ENCODE assay signal across 8 cellular contexts in the genomic region with DNA sequence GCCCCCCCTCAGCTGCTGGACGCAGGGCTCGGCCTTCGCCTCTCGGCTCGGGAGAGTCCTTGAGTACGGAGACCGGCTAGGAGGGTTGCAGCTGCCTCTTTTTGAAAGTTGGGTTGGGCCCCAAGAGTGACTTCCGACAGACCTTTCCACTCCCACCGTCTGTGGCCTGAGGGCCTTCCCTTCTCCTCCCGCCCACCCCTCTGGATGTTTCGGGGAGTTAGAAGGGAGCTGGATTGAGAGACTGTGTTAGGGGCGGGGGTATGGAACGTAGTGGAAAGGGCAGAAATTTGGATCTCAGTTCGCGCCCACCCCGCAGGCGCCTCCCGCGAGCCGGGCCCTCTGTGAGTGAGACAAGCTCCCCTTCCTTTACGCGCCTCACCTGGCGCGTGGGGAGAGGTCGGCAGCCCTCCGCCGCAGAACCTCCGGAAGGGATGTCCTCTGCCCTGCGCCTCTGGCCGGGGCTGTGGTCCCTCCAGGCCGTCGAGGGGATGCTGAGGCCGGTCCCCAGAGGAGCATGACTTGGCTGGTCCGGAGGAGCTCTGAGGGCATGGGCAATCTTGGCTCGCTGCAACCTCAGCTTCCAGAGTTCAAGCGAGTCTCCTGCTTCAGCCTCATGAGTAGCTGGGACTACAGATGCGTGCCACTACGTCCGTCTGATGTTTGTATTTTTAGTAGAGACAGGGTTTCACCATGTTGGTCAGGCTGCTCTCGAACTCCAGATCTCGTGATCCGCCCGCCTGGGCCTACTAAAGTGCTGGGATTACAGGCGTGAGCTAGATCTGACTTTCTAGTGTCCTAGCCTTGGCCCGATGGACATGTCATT. TPM values are rescaled to one million over a fixed set of nuclear protein-coding genes. Genes with fewer than 3 reads are reported as not detected.
DNase-seq lines count a peak whose midpoint lies in the region; ATAC-seq and TF ChIP-seq lines count a peak whose summit lies in the region.

No MANE protein-coding gene starts in this region.

- ATAC-seq in GM19467 (IDR thresholded peaks at IDR 0.05; ENCODE audit: unreplicated experiment), result peak; percentile 18

- H3K9me3 ChIP-seq in CD4-positive, alpha-beta memory T cell (ENCODE audit: control insufficient read depth in 1 of 2, low read length in 2 of 2), result no peaks in the 10 kb centered on the region
- no peaks in the 10 kb centered on the region for H3K9me3 ChIP-seq in endodermal cell (ENCODE audit: control insufficient read depth, low read length)
- H3K9me3 ChIP-seq in muscle layer of duodenum (ENCODE audit: control insufficient read depth in 1 of 2, low read length in 2 of 2), result no peaks in the 10 kb centered on the region

- no peaks in the 10 kb centered on the region for H3K27me3 ChIP-seq in CD4-positive, alpha-beta memory T cell (ENCODE audit: insufficient read depth, low read length)
- H3K27me3 ChIP-seq in endodermal cell (ENCODE audit: control insufficient read depth, insufficient read depth, low read length, poor library complexity, severe bottlenecking), result no peaks in the 10 kb centered on the region
- no peaks in the 10 kb centered on the region for H3K27me3 ChIP-seq in muscle layer of duodenum (ENCODE audit: low read depth, low read length)

- no peaks in the 10 kb centered on the region for H3K27me3 Mint-ChIP-seq in CD4-positive, alpha-beta memory T cell
- peaks cover 27% of the 10 kb centered on the region for H3K27me3 Mint-ChIP-seq in endodermal cell (ENCODE audit: insufficient read depth)

- H3K27ac ChIP-seq in CD4-positive, alpha-beta memory T cell (ENCODE audit: low read depth, low read length), result peak overlapping the region; percentile 93
- H3K27ac ChIP-seq in endodermal cell (ENCODE audit: low read depth, low read length) (peak overlapping the region; percentile 82), muscle layer of duodenum (ENCODE audit: low read length) (peak overlapping the region; percentile 92), substantia nigra (ENCODE audit: low read depth, low read length, poor library complexity, severe bottlenecking) (peak overlapping the region; percentile 100)

- H3K9me3 Mint-ChIP-seq in CD4-positive, alpha-beta memory T cell, result no peaks in the 10 kb centered on the region
- H3K9me3 Mint-ChIP-seq in endodermal cell, result no peaks in the 10 kb centered on the region

- peak overlapping the region; percentile 88 to 98 (median 96) for H3K27ac Mint-ChIP-seq in CD4-positive, alpha-beta memory T cell
- H3K27ac Mint-ChIP-seq in endodermal cell, result peak overlapping the region; percentile 94

- POLR2A ChIA-PET in CD4-positive, alpha-beta memory T cell (lab: Charles Lee; ENCODE audit: partially characterized antibody), result interaction anchor here (0.9 to 4.0 kb wide), 19 partner anchors 7 to 586 kb away, joined by 3 to 67 read pairs (median 8); a partner anchor contains a TSS

- peaks cover 53% of the 10 kb centered on the region for H3K4me1 ChIP-seq in CD4-positive, alpha-beta memory T cell (ENCODE audit: insufficient read depth, low read length)
- peaks cover 22% of the 10 kb centered on the region for H3K4me1 ChIP-seq in endodermal cell (ENCODE audit: control insufficient read depth, insufficient read depth, low read length)
- H3K4me1 ChIP-seq in muscle layer of duodenum (ENCODE audit: control insufficient read depth in 1 of 2, insufficient read depth in 2 of 2, low read length in 2 of 2), result peaks cover 32 to 39% of the 10 kb centered on the region in 2 donors

- peak overlapping the region; percentile 85 for H3K9ac ChIP-seq in endodermal cell (ENCODE audit: extremely low read depth, low read length, poor library complexity, severe bottlenecking)

- CTCF ChIA-PET in CD4-positive, alpha-beta memory T cell (lab: Charles Lee; ENCODE audit: partially characterized antibody), result interaction anchor here (0.7 to 1.9 kb wide), 4 partner anchors 10 to 296 kb away, joined by 3 to 6 read pairs (median 5); a partner anchor contains a TSS

- peaks cover 20% of the 10 kb centered on the region for H3K36me3 ChIP-seq in CD4-positive, alpha-beta memory T cell (ENCODE audit: insufficient read depth, low read length)
- H3K36me3 ChIP-seq in endodermal cell (ENCODE audit: control insufficient read depth, insufficient read depth, low read length), result peaks cover 38% of the 10 kb centered on the region
- H3K36me3 ChIP-seq in muscle layer of duodenum (ENCODE audit: control insufficient read depth in 1 of 2, insufficient read depth in 2 of 2, low read length in 2 of 2), result peaks cover 6 to 18% of the 10 kb centered on the region in 2 donors

- WGBS in endodermal cell (ENCODE audit: insufficient coverage in 1 of 2, insufficient read length in 1 of 2), 2 experiments, result 49 to 80% methylated on average over 15 to 42 of the region's 45 CpGs

- no peak for TF ChIP-seq CTCF in endodermal cell (conservative IDR thresholded peaks at IDR 0.05)

- DNase-seq in CD4-positive, alpha-beta memory T cell, result peak; percentile 45 to 64 (median 51)
- DNase-seq in Jurkat, Clone E6-1 (ENCODE audit: low read depth, low spot score), result no peak
- DNase-seq in activated CD4-positive, alpha-beta T cell treated with anti-CD3 and anti-CD28 coated beads, Interleukin-2, amount 50 U/mL, for 48 hours, result peak; percentile 40 to 52
- peak; percentile 78 for DNase-seq in endodermal cell
- peak in 20 of 49 donors; percentile 13 to 69 (median 50) for DNase-seq in substantia nigra (lab: John Stamatoyannopoulos, UW)
- no peak for DNase-seq in NCI-H2029 (lab: John Stamatoyannopoulos, UW)

- peaks cover 30 to 49% of the 10 kb centered on the region in 2 donors for H3K36me3 Mint-ChIP-seq in CD4-positive, alpha-beta memory T cell
- H3K36me3 Mint-ChIP-seq in endodermal cell (ENCODE audit: low read depth), result peaks cover 35% of the 10 kb centered on the region

- intact Hi-C loops in CD4-positive, alpha-beta memory T cell (cut with micrococcal nuclease), result loop anchor here (1.0 to 10.0 kb wide), 9 partner anchors 33 to 677 kb away; a partner anchor contains a TSS

- H3K4me1 Mint-ChIP-seq in CD4-positive, alpha-beta memory T cell, result peaks cover 42 to 64% (median 50%) of the 10 kb centered on the region in 4 donors
- peaks cover 36% of the 10 kb centered on the region for H3K4me1 Mint-ChIP-seq in endodermal cell

- peak overlapping the region; percentile 53 to 66 for H3K4me3 ChIP-seq in CD4-positive, alpha-beta memory T cell (ENCODE audit: low read length in 2 of 2)
- H3K4me3 ChIP-seq in Jurkat, Clone E6-1 (ENCODE audit: low read length), result peak overlapping the region; percentile 67
- H3K4me3 ChIP-seq in endodermal cell (ENCODE audit: low read length) (peak overlapping the region; percentile 81), muscle layer of duodenum (ENCODE audit: low read depth in 1 of 2, low read length in 2 of 2) (peak overlapping the region; percentile 73 to 75)

- H3K4me3 Mint-ChIP-seq in CD4-positive, alpha-beta memory T cell, result peak overlapping the region; percentile 87 to 96 (median 93)
- H3K4me3 Mint-ChIP-seq in endodermal cell, result peak overlapping the region; percentile 76

RNA-seq across cellular contexts. Expression of a gene that starts 15.9 kb away (rescaled TPM):
- total RNA-seq in CD4-positive, alpha-beta memory T cell, result 10 to 100 TPM; 18.3 to 19.3 TPM
- polyA plus RNA-seq in CD4-positive, alpha-beta memory T cell, result 10 to 100 TPM; 36.7 to 38.1 TPM
- polyA plus RNA-seq in Jurkat, Clone E6-1 (2012; ENCODE audit: insufficient read depth, insufficient read length), result not detected
- 10 to 100 TPM; 10.2 to 15.7 TPM for total RNA-seq in endodermal cell
- polyA plus RNA-seq in endodermal cell (2013, experiment 1 of 2), result 17.5 TPM
- 20.6 TPM for polyA plus RNA-seq in endodermal cell (2013, experiment 2 of 2)

Comparison
In these comparisons a context has a peak if more than half of its experiments do, and no peak if none do; other contexts are left out.
1. DNase-seq: peak in CD4-positive, alpha-beta memory T cell (5 of 5), activated CD4-positive, alpha-beta T cell treated with anti-CD3 and anti-CD28 coated beads, Interleukin-2, amount 50 U/mL, for 48 hours (2 of 2) and endodermal cell (single experiment); none in Jurkat, Clone E6-1 (single experiment) and NCI-H2029 (single experiment).
2. Peak in every context shown above with its lines, with median percentiles within 50 percentile points of each other: H3K27ac ChIP-seq and H3K4me3 ChIP-seq.